Comparison of ENCODE assay signal across 8 cellular contexts in the genomic region with DNA sequence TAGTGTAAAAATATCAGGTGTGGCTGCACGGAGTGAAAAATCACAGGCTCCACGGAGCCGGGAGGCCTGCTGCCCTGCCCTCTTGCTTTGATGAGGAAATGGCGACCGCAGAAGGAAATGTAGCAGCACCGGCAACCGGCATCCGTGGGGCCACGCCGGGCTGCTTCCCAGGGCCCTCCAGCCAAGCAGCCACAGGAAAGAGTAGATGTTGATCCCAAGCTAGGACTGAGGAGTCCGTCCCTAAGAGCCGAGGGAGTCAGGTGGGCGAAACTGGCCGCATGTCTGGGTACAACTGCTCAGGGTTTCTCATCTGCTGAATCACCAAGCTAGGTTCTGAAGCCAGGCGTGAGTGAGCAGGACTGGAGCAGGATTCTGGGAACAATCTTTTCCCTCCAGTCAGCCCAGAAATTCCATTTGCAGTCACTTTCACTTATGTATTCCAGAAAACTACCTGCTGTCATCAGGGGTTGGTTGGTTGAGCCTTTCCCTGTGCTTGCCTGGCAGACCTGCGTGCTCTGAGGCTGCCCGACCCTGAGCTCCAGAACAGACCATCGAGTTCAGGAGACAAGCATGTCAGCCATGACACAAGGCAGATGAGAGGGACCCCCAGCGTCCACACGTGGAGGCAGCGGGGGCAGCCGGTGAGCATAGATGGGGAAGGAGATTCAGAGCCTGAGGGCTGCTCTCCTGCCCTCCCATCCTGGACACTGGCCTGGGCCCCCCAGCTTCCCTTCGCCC. TPM values are rescaled to one million over a fixed set of nuclear protein-coding genes. Genes with fewer than 3 reads are reported as not detected.
DNase-seq lines count a peak whose midpoint lies in the region; ATAC-seq and TF ChIP-seq lines count a peak whose summit lies in the region.

No MANE protein-coding gene starts in this region.

- peak overlapping the region; percentile 96 to 100 for H3K27ac Mint-ChIP-seq in T-cell

- peak overlapping the region; percentile 26 for H3K27ac ChIP-seq in caudate nucleus (ENCODE audit: low read depth, low read length)

- no peaks in the 10 kb centered on the region for H3K36me3 Mint-ChIP-seq in T-cell

- peak overlapping the region; percentile 79 to 100 (median 87) for H3K4me3 Mint-ChIP-seq in T-cell

- ATAC-seq in T-cell (replicated peaks in 1 of 4) (peak; percentile 30 to 50 (median 42)), HG03457 (IDR thresholded peaks at IDR 0.05; ENCODE audit: unreplicated experiment) (no peak), GM21360 (IDR thresholded peaks at IDR 0.05; ENCODE audit: unreplicated experiment) (no peak), HG03571 (IDR thresholded peaks at IDR 0.05; ENCODE audit: unreplicated experiment) (no peak)

- DNase-seq in T-cell (peak in 30 of 34 experiments; percentile 37 to 68 (median 52)), caudate nucleus (lab: John Stamatoyannopoulos, UW) (no peak), superior temporal gyrus (ENCODE audit: extremely low spot score) (no peak)
- DNase-seq in stimulated activated CD4-positive, alpha-beta T cell treated with anti-CD3 and anti-CD28 coated beads, Interleukin-15, amount 100 ng/mL, for 24 hours, result peak; percentile 61

- CTCF ChIA-PET in T-cell (lab: Charles Lee), result interaction anchor here in 1 of 2 donors (1.0 to 1.5 kb wide), 5 partner anchors 10 to 202 kb away, joined by 3 to 7 read pairs (median 5); no protein-coding TSS in a partner anchor

- no peaks in the 10 kb centered on the region for H3K27me3 Mint-ChIP-seq in T-cell

- TF ChIP-seq POLR2A in GM15510 (IDR thresholded peaks at IDR 0.05; ENCODE audit: borderline replicate concordance, extremely low read depth, insufficient read length), result peak; percentile 26

- H3K4me1 Mint-ChIP-seq in T-cell, result peaks cover 87 to 95% (median 91%) of the 10 kb centered on the region in 3 donors

- POLR2A ChIA-PET in T-cell (lab: Charles Lee), result no interaction called here

- no peaks in the 10 kb centered on the region for H3K9me3 Mint-ChIP-seq in T-cell

RNA-seq across cellular contexts. Expression of a gene that starts 5.8 kb away (rescaled TPM):
- total RNA-seq in T-cell, result 100 to 1,000 TPM; 249 to 498 (median 304) TPM

RNA-seq across cellular contexts. Expression of a gene that starts 13.3 kb away (rescaled TPM):
- 10 to 100 TPM; 16.7 to 32.2 (median 26.7) TPM for total RNA-seq in T-cell

RNA-seq across cellular contexts. Expression of a gene that starts 53.0 kb away (rescaled TPM):
- 10 to 100 TPM; 73.4 to 91.1 (median 90.2) TPM for total RNA-seq in T-cell

Comparison
In these comparisons a context has a peak if more than half of its experiments do, and no peak if none do; other contexts are left out.
1. ATAC-seq: peak in T-cell (4 of 4); none in HG03457 (single experiment), GM21360 (single experiment) and HG03571 (single experiment).
2. DNase-seq: peak in T-cell (30 of 34) and stimulated activated CD4-positive, alpha-beta T cell treated with anti-CD3 and anti-CD28 coated beads, Interleukin-15, amount 100 ng/mL, for 24 hours (single experiment); none in caudate nucleus (0 of 61) and superior temporal gyrus (single experiment).